In genomic region chr12:103840881-103841689, GRCh38 we compare ENCODE assay signal across 8 cellular contexts. TPM values are rescaled to one million over a fixed set of nuclear protein-coding genes. Genes with fewer than 3 reads are reported as not detected.
DNase-seq lines count a peak whose midpoint lies in the region; ATAC-seq and TF ChIP-seq lines count a peak whose summit lies in the region.

NT5DC3 (minus strand) TSS chr12:103841234; CDS start chr12:103841156, 78 bp downstream.

- CTCF ChIA-PET in RWPE1 (lab: Yijun Ruan, JAX): interaction anchor here (0.5 to 0.7 kb wide), 4 partner anchors 15 to 416 kb away, joined by 3 to 4 read pairs (median 3); no protein-coding TSS in a partner anchor

- H3K9ac ChIP-seq in neural progenitor cell (peak within 1 kb of the TSS; percentile 17), stomach smooth muscle (ENCODE audit: low read length in 2 of 2) (peak within 1 kb of the TSS; percentile 84 to 86)

- peak; percentile 74 for ATAC-seq in GM21723 (IDR thresholded peaks at IDR 0.05; ENCODE audit: unreplicated experiment)

- H3K36me3 Mint-ChIP-seq in neural progenitor cell: peaks cover 3% of the 10 kb centered on the region

- H3K4me3 Mint-ChIP-seq in neural progenitor cell: peak within 1 kb of the TSS; percentile 92

- H3K4me1 Mint-ChIP-seq in neural progenitor cell: peaks cover 14% of the 10 kb centered on the region

- H3K9me2 ChIP-seq in DOHH2 (replicated peaks; ENCODE audit: control insufficient read depth, low read length): no peaks in the 10 kb centered on the region

- peak within 1 kb of the TSS; percentile 98 for H2AFZ ChIP-seq in neural progenitor cell (replicated peaks)

- POLR2A ChIA-PET in RWPE1 (lab: Yijun Ruan, JAX; ENCODE audit: low non-redundant PET): interaction anchor here (0.6 kb wide), 1 partner anchor 18 kb away, joined by 5 read pairs; no protein-coding TSS in a partner anchor

- H3K79me2 ChIP-seq in DOHH2 (ENCODE audit: control insufficient read depth, low read length) (peaks cover 16% of the 10 kb centered on the region), neural progenitor cell (ENCODE audit: low read depth) (peaks cover 16% of the 10 kb centered on the region)

- H3K27ac Mint-ChIP-seq in neural progenitor cell: no peak within 1 kb of the TSS

- H3F3A ChIP-seq in DOHH2 (ENCODE audit: control insufficient read depth, insufficient read depth) (no peaks in the 10 kb centered on the region), neural progenitor cell (ENCODE audit: low read depth) (no peaks in the 10 kb centered on the region)

- H3K4me3 ChIP-seq in DOHH2 (ENCODE audit: low read length) (peak within 1 kb of the TSS; percentile 86), fibroblast of villous mesenchyme (ENCODE audit: low read depth, low read length) (peak within 1 kb of the TSS; percentile 89), neural progenitor cell (peak within 1 kb of the TSS; percentile 92), stomach smooth muscle (ENCODE audit: low read length in 2 of 2) (peak within 1 kb of the TSS; percentile 91)

- H3K4me1 ChIP-seq in DOHH2 (ENCODE audit: control insufficient read depth, low read length) (peaks cover 14% of the 10 kb centered on the region), neural progenitor cell (no peaks in the 10 kb centered on the region), stomach smooth muscle (ENCODE audit: control insufficient read depth, insufficient read depth, low read length) (peaks cover 8% of the 10 kb centered on the region)

- peaks cover 3% of the 10 kb centered on the region for H3K9me3 Mint-ChIP-seq in neural progenitor cell

- DNase-seq in KBM-7 (peak; percentile 55), RWPE1 (ENCODE audit: low spot score) (peak; percentile 84), fibroblast of villous mesenchyme (ENCODE audit: low read depth) (peak; percentile 85), neural progenitor cell (ENCODE audit: low spot score) (peak; percentile 93)
- peak; percentile 93 for DNase-seq in activated effector memory CD4-positive, alpha-beta T cell treated with anti-CD3 and anti-CD28 coated beads, Interleukin-2, amount 50 U/mL, for 16 hours

- H3K27me3 ChIP-seq in DOHH2 (ENCODE audit: control insufficient read depth, low read length): peaks cover 8% of the 10 kb centered on the region; the same call in 1 of the 2 replicates
- peaks cover 24% of the 10 kb centered on the region for H3K27me3 ChIP-seq in neural progenitor cell
- no peaks in the 10 kb centered on the region for H3K27me3 ChIP-seq in stomach smooth muscle (ENCODE audit: control insufficient read depth in 1 of 2, insufficient read depth in 2 of 2, low read length in 2 of 2)

- H3K9me3 ChIP-seq in DOHH2 (ENCODE audit: control insufficient read depth, insufficient read depth, low read length) (no peaks in the 10 kb centered on the region), neural progenitor cell (ENCODE audit: low read depth) (no peaks in the 10 kb centered on the region), stomach smooth muscle (ENCODE audit: control insufficient read depth in 2 of 2, low read length in 2 of 2) (no peaks in the 10 kb centered on the region)

- no peak for TF ChIP-seq CTCF in DOHH2 (IDR thresholded peaks at IDR 0.05; ENCODE audit: low read depth, low read length, poor library complexity, severe bottlenecking)
- no peak for TF ChIP-seq CTCF in RWPE1 (conservative IDR thresholded peaks at IDR 0.05; ENCODE audit: low read depth)
- no peak for TF ChIP-seq CTCF in fibroblast of villous mesenchyme (IDR thresholded peaks at IDR 0.05; ENCODE audit: insufficient read depth, low read depth, low read length)
- no peak for TF ChIP-seq CTCF in neural progenitor cell (IDR thresholded peaks at IDR 0.05)

- H4K20me1 ChIP-seq in DOHH2 (ENCODE audit: control insufficient read depth, insufficient read depth, low read depth, low read length) (no peaks in the 10 kb centered on the region), neural progenitor cell (ENCODE audit: low read depth) (no peaks in the 10 kb centered on the region)

- no peaks in the 10 kb centered on the region for H3K36me3 ChIP-seq in DOHH2 (ENCODE audit: control insufficient read depth, low read length)
- H3K36me3 ChIP-seq in neural progenitor cell: no peaks in the 10 kb centered on the region
- H3K36me3 ChIP-seq in stomach smooth muscle (ENCODE audit: control insufficient read depth in 2 of 2, insufficient read depth in 2 of 2, low read length in 2 of 2): no peaks in the 10 kb centered on the region

- no peak within 1 kb of the TSS for H3K27ac ChIP-seq in DOHH2 (ENCODE audit: low read depth, low read length)
- H3K27ac ChIP-seq in RWPE1: peak within 1 kb of the TSS; percentile 93
- no peak within 1 kb of the TSS for H3K27ac ChIP-seq in neural progenitor cell
- H3K27ac ChIP-seq in stomach smooth muscle (ENCODE audit: low read length): peak within 1 kb of the TSS; percentile 90

- H3K27me3 Mint-ChIP-seq in neural progenitor cell (ENCODE audit: insufficient read depth, low read depth): peaks cover 2% of the 10 kb centered on the region

- H3K4me2 ChIP-seq in DOHH2 (ENCODE audit: low read length) (peak within 1 kb of the TSS; percentile 83), neural progenitor cell (peak within 1 kb of the TSS; percentile 100)

- in situ Hi-C loops in KBM-7 (cut with MboI; ENCODE audit: low pct_unique_long_range_greater_than_20kb, low sequenced_read_pairs): no loop called here

RNA-seq across cellular contexts. Expression of gene NT5DC3, which starts in this region (rescaled TPM):
- total RNA-seq in fibroblast of villous mesenchyme (12.2 and 22.9 TPM in 2 replicates), neural progenitor cell (ENCODE audit: low replicate concordance) (3.1 and 4.3 TPM in 2 replicates)

Comparison
In these comparisons a context has a peak if more than half of its experiments do, and no peak if none do; other contexts are left out.
1. H3K27ac ChIP-seq: peak in RWPE1 (single experiment) and stomach smooth muscle (single experiment); none in DOHH2 (single experiment) and neural progenitor cell (single experiment).
2. Peak in every context shown above with its lines, with median percentiles within 50 percentile points of each other: H3K4me3 ChIP-seq and DNase-seq.